In genomic region chr12:94426049-94426448, GRCh38 we compare ENCODE assay signal across 31 cellular contexts.
"Had no signal": no experiment of that assay in that cellular context is flagged by ENCODE, and none has a peak within 500 bp of the region (broad histone marks: within the 10 kb centered on the region; RNA-seq: fewer than 3 reads in every experiment).

No MANE protein-coding gene starts in this region.

- H3K9me3 ChIP-seq: colonic mucosa, testis had no signal

- H3K27me3 Mint-ChIP-seq: activated CD4-positive, alpha-beta memory T cell treated with anti-CD3 and anti-CD28 coated beads, Interleukin-2, amount 10 ng/mL, durations not matched to agents 7 days and 5 days; activated CD4-positive, alpha-beta T cell treated with anti-CD3 and anti-CD28 coated beads, Interleukin-2, amount 10 ng/mL, durations not matched to agents 24 days and 14 days; activated naive CD4-positive, alpha-beta T cell treated with anti-CD3 and anti-CD28 coated beads, Interleukin-2, amount 50 U/mL, for 24 hours; activated T-cell treated with anti-CD3 and anti-CD28 coated beads, Interleukin-2, amount 50 U/mL, for 24 hours; natural killer cell treated with Interleukin-12 subunit alpha and Interleukin-12 subunit beta and Interleukin-15 and Interleukin-18, amount 100 ng/mL, for 72 hours had no signal

- DNase-seq: activated CD4-positive, alpha-beta memory T cell treated with anti-CD3 and anti-CD28 coated beads, Interleukin-2, amount 10 ng/mL, durations not matched to agents 7 days and 5 days; activated CD4-positive, alpha-beta T cell treated with anti-CD3 and anti-CD28 coated beads, Interleukin-2, amount 10 ng/mL, durations not matched to agents 24 days and 14 days; activated CD4-positive, CD25-positive, alpha-beta regulatory T cell treated with anti-CD3 and anti-CD28 coated beads, Interleukin-2, amount 50 U/mL, for 72 hours; activated CD8-positive, alpha-beta memory T cell treated with anti-CD3 and anti-CD28 coated beads, Interleukin-2, amount 50 U/mL, for 48 hours; activated T-cell treated with anti-CD3 and anti-CD28 coated beads, Interleukin-2, amount 50 U/mL, for 24 hours; aorta; body of pancreas; cerebellar nuclear complex; colonic mucosa; effector memory CD4-positive, alpha-beta T cell; erythroblast; gastrocnemius medialis; glutamatergic neuron; islet precursor cell; left ventricle myocardium inferior; mucosa of descending colon; right lobe of liver; stimulated activated CD4-positive, alpha-beta T cell treated with anti-CD3 and anti-CD28 coated beads, Interleukin-2, amount 100 ng/mL, for 48 hours; stimulated activated naive CD8-positive, alpha-beta T cell treated with anti-CD3 and anti-CD28 coated beads, Interleukin-15, Interleukin-2, amounts not matched to agents 100 U/mL and 50 U/mL, for 24 hours; SW 1271; T-helper 9 cell; testis; transverse colon; WERI-Rb-1 had no signal

- H3K4me3 Mint-ChIP-seq: activated CD4-positive, alpha-beta memory T cell treated with anti-CD3 and anti-CD28 coated beads, Interleukin-2, amount 10 ng/mL, durations not matched to agents 7 days and 5 days; activated CD4-positive, alpha-beta T cell treated with anti-CD3 and anti-CD28 coated beads, Interleukin-2, amount 10 ng/mL, durations not matched to agents 24 days and 14 days; activated naive CD4-positive, alpha-beta T cell treated with anti-CD3 and anti-CD28 coated beads, Interleukin-2, amount 50 U/mL, for 24 hours; activated T-cell treated with anti-CD3 and anti-CD28 coated beads, Interleukin-2, amount 50 U/mL, for 24 hours; natural killer cell treated with Interleukin-12 subunit alpha and Interleukin-12 subunit beta and Interleukin-15 and Interleukin-18, amount 100 ng/mL, for 72 hours; T-helper 1 cell treated with Interleukin-12 subunit alpha and Interleukin-12 subunit beta and Interleukin-4 antibody, amounts not matched to agents 30 μg/mL and 1 μg/mL, for 36 hours had no signal

- H3K27ac ChIP-seq: body of pancreas, cardiac muscle cell, colonic mucosa, gastrocnemius medialis, neutrophil, right lobe of liver, testis, transverse colon, WERI-Rb-1 had no signal

- H3K4me3 ChIP-seq: body of pancreas, cardiac muscle cell, colonic mucosa, gastrocnemius medialis, left ventricle myocardium inferior, lung, mucosa of descending colon, right lobe of liver, testis, transverse colon had no signal

- ATAC-seq: body of pancreas; gastrocnemius medialis; mucosa of descending colon; natural killer cell treated with Interleukin-12 subunit alpha and Interleukin-12 subunit beta and Interleukin-15 and Interleukin-18, amount 100 ng/mL, for 72 hours; right lobe of liver; stimulated activated naive CD8-positive, alpha-beta T cell treated with anti-CD3 and anti-CD28 coated beads, Interleukin-15, Interleukin-2, amounts not matched to agents 100 U/mL and 50 U/mL, for 24 hours had no signal

- H3K27me3 ChIP-seq: body of pancreas, cardiac muscle cell, colonic mucosa, gastrocnemius medialis, neutrophil, right lobe of liver, testis, transverse colon had no signal

- H3K4me1 ChIP-seq: colonic mucosa, right lobe of liver had no signal

- H3K36me3 ChIP-seq: cardiac muscle cell, colonic mucosa, neutrophil, right lobe of liver, transverse colon, WERI-Rb-1 had no signal

- H3K27ac Mint-ChIP-seq: activated CD4-positive, alpha-beta memory T cell treated with anti-CD3 and anti-CD28 coated beads, Interleukin-2, amount 10 ng/mL, durations not matched to agents 7 days and 5 days; activated CD4-positive, alpha-beta T cell treated with anti-CD3 and anti-CD28 coated beads, Interleukin-2, amount 10 ng/mL, durations not matched to agents 24 days and 14 days; activated naive CD4-positive, alpha-beta T cell treated with anti-CD3 and anti-CD28 coated beads, Interleukin-2, amount 50 U/mL, for 24 hours; activated T-cell treated with anti-CD3 and anti-CD28 coated beads, Interleukin-2, amount 50 U/mL, for 24 hours; activated T-helper 2 cell treated with anti-CD3 and anti-CD28 coated beads, Interferon-gamma antibody, Interleukin-2, Interleukin-4, amounts not matched to agents 10 μg/mL and 5 μg/mL and 100 μg/mL, durations not matched to agents 14 hours and 24 hours and 36 hours; natural killer cell treated with Interleukin-12 subunit alpha and Interleukin-12 subunit beta and Interleukin-15 and Interleukin-18, amount 100 ng/mL, for 72 hours; T-helper 1 cell treated with Interleukin-12 subunit alpha and Interleukin-12 subunit beta and Interleukin-4 antibody, amounts not matched to agents 30 μg/mL and 1 μg/mL, for 36 hours had no signal
